ENCODE assay signal across 11 cellular contexts in genomic region chr10:103447187-103447586, GRCh38. TPM values are rescaled to one million over a fixed set of nuclear protein-coding genes. Genes with fewer than 3 reads are reported as not detected.
A peak's percentile ranks its signal among the peaks of the same experiment; 100 is the strongest.
DNase-seq lines count a peak whose midpoint lies in the region; ATAC-seq and TF ChIP-seq lines count a peak whose summit lies in the region.
"Had no signal": no experiment of that assay in that cellular context is flagged by ENCODE, and none has a peak within 500 bp of the region (broad histone marks: within the 10 kb centered on the region; RNA-seq: fewer than 3 reads in every experiment).

No MANE protein-coding gene starts in this region.

- H3K4me2 ChIP-seq in OCI-LY7 (ENCODE audit: low read length), result no peak overlapping the region
- H3K4me2 ChIP-seq in Karpas-422 (ENCODE audit: low read depth, low read length, poor library complexity, severe bottlenecking), result no peak overlapping the region

- TF ChIP-seq CTCF in lower lobe of right lung (IDR thresholded peaks at IDR 0.05) (no peak), uterus (IDR thresholded peaks at IDR 0.05) (no peak), OCI-LY7 (conservative IDR thresholded peaks at IDR 0.05; ENCODE audit: low read length) (no peak)

- no peaks in the 10 kb centered on the region for H3K27me3 ChIP-seq in right cardiac atrium (ENCODE audit: control insufficient read depth, insufficient read depth)
- no peaks in the 10 kb centered on the region for H3K27me3 ChIP-seq in lower lobe of right lung (ENCODE audit: low read depth)
- H3K27me3 ChIP-seq in uterus, result no peaks in the 10 kb centered on the region
- H3K27me3 ChIP-seq in Karpas-422 (ENCODE audit: low read length), result no peaks in the 10 kb centered on the region

- H3K27ac ChIP-seq in right cardiac atrium (ENCODE audit: low read length) (peak overlapping the region; percentile 45), lower lobe of right lung (peak overlapping the region; percentile 6), uterus (peak overlapping the region; percentile 91 to 94), OCI-LY7 (ENCODE audit: low read depth, low read length, poor library complexity, severe bottlenecking) (no peak overlapping the region), Karpas-422 (ENCODE audit: low read length) (no peak overlapping the region)
- H3K27ac ChIP-seq: neutrophil had no signal

- H3K4me3 ChIP-seq in right cardiac atrium (ENCODE audit: low read length), result no peak overlapping the region
- no peak overlapping the region for H3K4me3 ChIP-seq in lower lobe of right lung
- H3K4me3 ChIP-seq in uterus, result no peak overlapping the region
- no peak overlapping the region for H3K4me3 ChIP-seq in OCI-LY7 (ENCODE audit: low read depth, low read length, poor library complexity, severe bottlenecking)
- no peak overlapping the region for H3K4me3 ChIP-seq in Karpas-422 (ENCODE audit: low read length)

- no peak for TF ChIP-seq POLR2A in uterus (IDR thresholded peaks at IDR 0.05)

- H4K20me1 ChIP-seq in OCI-LY7 (ENCODE audit: insufficient read depth, low read length), result no peaks in the 10 kb centered on the region
- no peaks in the 10 kb centered on the region for H4K20me1 ChIP-seq in Karpas-422 (ENCODE audit: insufficient read depth, low read depth, low read length)

- H2AFZ ChIP-seq in OCI-LY7 (ENCODE audit: low read length), result no peak overlapping the region
- H2AFZ ChIP-seq in Karpas-422 (ENCODE audit: low read length), result no peak overlapping the region

- H3K9me2 ChIP-seq in OCI-LY7 (ENCODE audit: insufficient read depth, low read length), result no peaks in the 10 kb centered on the region
- H3K9me2 ChIP-seq in Karpas-422 (replicated peaks; ENCODE audit: insufficient read depth, low read length), result no peaks in the 10 kb centered on the region

- ATAC-seq in right cardiac atrium, result no peak
- no peak for ATAC-seq in left ventricle myocardium superior
- ATAC-seq in lower lobe of right lung, result no peak

- POLR2A ChIA-PET in OCI-LY7 (lab: Charles Lee), result no interaction called here

- no TSS peak for BruUV-seq in OCI-LY7 (replicated peaks; lab: Mats Ljungman, UMichigan)

- DNase-seq in right cardiac atrium, result peak in 2 of 3 donors; percentile 59
- DNase-seq in left ventricle myocardium superior, result no peak
- peak; percentile 34 for DNase-seq in lower lobe of right lung
- no peak for DNase-seq in uterus
- DNase-seq in OCI-LY7 (ENCODE audit: low spot score), result no peak
- no peak for DNase-seq in Karpas-422
- DNase-seq: erythroblast; NCI-H2081 treated with DMSO at 0.1 percent for 48 hours; stimulated activated CD4-positive, alpha-beta T cell treated with anti-CD3 and anti-CD28 coated beads, Interleukin-12 subunit alpha, Interleukin-12 subunit beta, amount 100 ng/mL, for 4 hours had no signal

- no peak overlapping the region for H3K9ac ChIP-seq in Karpas-422 (ENCODE audit: low read length)

- H3K9me3 ChIP-seq in right cardiac atrium (ENCODE audit: control insufficient read depth, low read length) (no peaks in the 10 kb centered on the region), lower lobe of right lung (no peaks in the 10 kb centered on the region), uterus (no peaks in the 10 kb centered on the region), OCI-LY7 (ENCODE audit: low read length) (no peaks in the 10 kb centered on the region), Karpas-422 (ENCODE audit: low read length) (no peaks in the 10 kb centered on the region)
- H3K9me3 ChIP-seq: neutrophil had no signal

- 94% methylated on average over 23 of the region's 23 CpGs for WGBS in right cardiac atrium

- H3K4me1 ChIP-seq in right cardiac atrium (ENCODE audit: control insufficient read depth, insufficient read depth, low read length) (peaks cover 29% of the 10 kb centered on the region), lower lobe of right lung (peaks cover 70% of the 10 kb centered on the region), uterus (peaks cover 12 to 52% of the 10 kb centered on the region in 2 donors), OCI-LY7 (ENCODE audit: insufficient read depth, low read length, poor library complexity, severe bottlenecking) (no peaks in the 10 kb centered on the region), Karpas-422 (ENCODE audit: low read length) (no peaks in the 10 kb centered on the region)

- H3K36me3 ChIP-seq in lower lobe of right lung (peaks cover 83% of the 10 kb centered on the region), uterus (no peaks in the 10 kb centered on the region), OCI-LY7 (ENCODE audit: insufficient read depth, low read length) (peaks cover 67% of the 10 kb centered on the region), Karpas-422 (ENCODE audit: insufficient read depth, low read length) (peaks cover 18% of the 10 kb centered on the region)

- intact Hi-C loops in right cardiac atrium (cut with DNase I) (no loop called here), left ventricle myocardium superior (cut with micrococcal nuclease) (no loop called here), lower lobe of right lung (cut with DNase I) (no loop called here), uterus (cut with DNase I; ENCODE audit: low total_unique reads) (no loop called here), OCI-LY7 (cut with micrococcal nuclease; ENCODE audit: unreplicated experiment) (no loop called here)

- CTCF ChIA-PET in OCI-LY7 (lab: Charles Lee; ENCODE audit: unreplicated experiment), result interaction anchor here (0.5 kb wide), 1 partner anchor 24 kb away, joined by 3 read pairs; no protein-coding TSS in a partner anchor

- no peaks in the 10 kb centered on the region for H3K79me2 ChIP-seq in OCI-LY7 (ENCODE audit: insufficient read depth, low read depth, low read length)
- H3K79me2 ChIP-seq in Karpas-422 (ENCODE audit: low read length), result no peaks in the 10 kb centered on the region

RNA-seq across cellular contexts. Expression of gene CALHM2, which starts 5.0 kb away (rescaled TPM):
- 10 to 100 TPM; 24.6 to 31.9 (median 30.3) TPM for total RNA-seq in right cardiac atrium
- 22.1 TPM for polyA plus RNA-seq in right cardiac atrium
- total RNA-seq in left ventricle myocardium superior, result 9.8 TPM
- total RNA-seq in lower lobe of right lung, result 45.0 TPM
- 10 to 100 TPM; 29.7 to 98.7 (median 46.8) TPM for total RNA-seq in uterus
- total RNA-seq in OCI-LY7 (2014; rRNA removed; shearing (Covaris generic)), result not detected in 2 replicates
- not detected in 2 replicates for total RNA-seq in OCI-LY7 (2022)
- total RNA-seq in Karpas-422 (2014; rRNA removed; shearing (Covaris generic); ENCODE audit: low replicate concordance), result 2.6 TPM in 1 of 2 replicates, not detected in the other

RNA-seq across cellular contexts. Expression of gene CALHM1, which starts 11.5 kb away (rescaled TPM):
- total RNA-seq in right cardiac atrium, result not detected
- not detected for polyA plus RNA-seq in right cardiac atrium
- not detected for total RNA-seq in left ventricle myocardium superior
- total RNA-seq in lower lobe of right lung, result 0.15 TPM
- total RNA-seq in uterus, result not detected
- total RNA-seq in OCI-LY7 (2014; rRNA removed; shearing (Covaris generic)), result not detected in 2 replicates
- 0.13 and 0.18 TPM in 2 replicates for total RNA-seq in OCI-LY7 (2022)
- total RNA-seq in Karpas-422 (2014; rRNA removed; shearing (Covaris generic); ENCODE audit: low replicate concordance), result 0.30 and 0.61 TPM in 2 replicates
- total RNA-seq: MCF 10A had no signal

RNA-seq across cellular contexts. Expression of gene CALHM3, which starts 31.9 kb away (rescaled TPM):
- total RNA-seq in right cardiac atrium (not detected), left ventricle myocardium superior (not detected), lower lobe of right lung (not detected), uterus (not detected), OCI-LY7 (2022) (not detected in 2 replicates)
- polyA plus RNA-seq in right cardiac atrium, result not detected
- total RNA-seq in OCI-LY7 (2014; rRNA removed; shearing (Covaris generic)), result 0.26 TPM in 1 of 2 replicates, not detected in the other
- total RNA-seq in Karpas-422 (2014; rRNA removed; shearing (Covaris generic); ENCODE audit: low replicate concordance), result 0.30 and 0.61 TPM in 2 replicates
- total RNA-seq: MCF 10A had no signal

RNA-seq across cellular contexts. Expression of gene NEURL1, which starts 46.3 kb away (rescaled TPM):
- total RNA-seq in right cardiac atrium (under 1 TPM; 0.11 to 0.20 (median 0.14) TPM), left ventricle myocardium superior (not detected), lower lobe of right lung (0.95 TPM), uterus (10 to 100 TPM in 2 of 4 donors, 1 to 10 TPM in 2; 3.8 to 46.1 (median 14.1) TPM), OCI-LY7 (2022) (not detected in 2 replicates)
- polyA plus RNA-seq in right cardiac atrium, result 0.16 TPM
- total RNA-seq in OCI-LY7 (2014; rRNA removed; shearing (Covaris generic)), result 0.46 and 0.47 TPM in 2 replicates
- total RNA-seq in Karpas-422 (2014; rRNA removed; shearing (Covaris generic); ENCODE audit: low replicate concordance), result 0.04 TPM in 1 of 2 replicates, not detected in the other
- total RNA-seq: MCF 10A had no signal

RNA-seq across cellular contexts. Expression of gene PDCD11, which starts 50.8 kb away (rescaled TPM):
- total RNA-seq in right cardiac atrium (10 to 100 TPM in 3 of 4 donors, 1 to 10 TPM in 1; 9.4 to 15.7 (median 12.1) TPM), left ventricle myocardium superior (12.1 TPM), lower lobe of right lung (21.6 TPM), uterus (10 to 100 TPM in 2 of 4 donors, 1 to 10 TPM in 2; 7.4 to 39.0 (median 22.2) TPM), OCI-LY7 (2022) (64.4 and 68.4 TPM in 2 replicates)
- polyA plus RNA-seq in right cardiac atrium, result 7.6 TPM
- total RNA-seq in OCI-LY7 (2014; rRNA removed; shearing (Covaris generic)), result 54.5 and 62.9 TPM in 2 replicates
- total RNA-seq in Karpas-422 (2014; rRNA removed; shearing (Covaris generic); ENCODE audit: low replicate concordance), result 28.9 and 40.0 TPM in 2 replicates

Comparison
In these comparisons a context has a peak if more than half of its experiments do, and no peak if none do; other contexts are left out.
1. DNase-seq: peak in right cardiac atrium (2 of 3) and lower lobe of right lung (single experiment); none in left ventricle myocardium superior (single experiment), uterus (0 of 2), OCI-LY7 (single experiment) and Karpas-422 (single experiment).
2. H3K27ac ChIP-seq: peak in right cardiac atrium (single experiment), lower lobe of right lung (single experiment) and uterus (2 of 2); none in OCI-LY7 (single experiment) and Karpas-422 (single experiment).